In genomic region chr3:184335661-184336483, GRCh38 we compare ENCODE assay signal across 1 cellular context.
TF ChIP-seq lines count a peak whose summit lies in the region.

No MANE protein-coding gene starts in this region.

TF ChIP-seq in K562, 482 proteins besides CTCF, POLR2A, EP300 and RAD21 (continued from another document and continues in another):
- TF ChIP-seq E2F1 (CRISPR knock-in tag; IDR thresholded peaks at IDR 0.05) = no peak
- TF ChIP-seq POLR2G (IDR thresholded peaks at IDR 0.05; ENCODE audit: low read depth, low read length) = peak; percentile 93
- TF ChIP-seq CUX1 (CRISPR knock-in tag; IDR thresholded peaks at IDR 0.05) = no peak
- 0 out of 2 replicates have a peak, but pooled peaks have one; percentile 9 for TF ChIP-seq SOX6 (IDR thresholded peaks at IDR 0.05)
- TF ChIP-seq CTBP1 (IDR thresholded peaks at IDR 0.05; ENCODE audit: borderline replicate concordance) = peak; percentile 40; the same call in 1 of the 2 replicates
- TF ChIP-seq NCOR1 (IDR thresholded peaks at IDR 0.05) = 0 out of 2 replicates have a peak, but pooled peaks have one; percentile 26
- TF ChIP-seq ZBTB17 (CRISPR knock-in tag; IDR thresholded peaks at IDR 0.05) = 0 out of 2 replicates have a peak, but pooled peaks have one; percentile 38
- peak; percentile 90 for TF ChIP-seq KLF13 (tag; IDR thresholded peaks at IDR 0.05; ENCODE audit: borderline replicate concordance, low read depth)
- peak; percentile 79 for TF ChIP-seq CXXC5 (CRISPR knock-in tag; IDR thresholded peaks at IDR 0.05)
- 0 out of 2 replicates have a peak, but pooled peaks have one; percentile 9 for TF ChIP-seq ZNF740 (CRISPR knock-in tag; IDR thresholded peaks at IDR 0.05)
- TF ChIP-seq ZNF740 (tag; IDR thresholded peaks at IDR 0.05) = no peak
- peak; percentile 96 for TF ChIP-seq ATF7 (IDR thresholded peaks at IDR 0.05)
- 0 out of 2 replicates have a peak, but pooled peaks have one; percentile 50 for TF ChIP-seq REST (CRISPR knock-in tag; IDR thresholded peaks at IDR 0.05; ENCODE audit: low read depth)
- peak; percentile 65 for TF ChIP-seq RB1 (IDR thresholded peaks at IDR 0.05; ENCODE audit: low read depth)
- TF ChIP-seq XRCC3 (IDR thresholded peaks at IDR 0.05) = no peak
- TF ChIP-seq PKNOX1 (IDR thresholded peaks at IDR 0.05) = 0 out of 2 replicates have a peak, but pooled peaks have one; percentile 15
- 0 out of 2 replicates have a peak, but pooled peaks have one; percentile 33 for TF ChIP-seq KAT7 (CRISPR knock-in tag; IDR thresholded peaks at IDR 0.05; ENCODE audit: borderline replicate concordance)
- TF ChIP-seq THRB (CRISPR knock-in tag; conservative IDR thresholded peaks at IDR 0.05) = 0 out of 2 replicates have a peak, but pooled peaks have one; percentile 32
- TF ChIP-seq SIX5 (IDR thresholded peaks at IDR 0.05; ENCODE audit: borderline replicate concordance in 1 of 2, insufficient read depth in 1 of 2, low read depth in 1 of 2, low read length in 2 of 2) = no peak
- TF ChIP-seq YY1 (IDR thresholded peaks at IDR 0.05; ENCODE audit: borderline replicate concordance in 1 of 3, control insufficient read depth in 1 of 3, extremely low read depth in 1 of 3, insufficient read depth in 3 of 3, insufficient read length in 1 of 3, insufficient replicate concordance in 2 of 3, low read depth in 1 of 3, low read length in 2 of 3) = peak in 1 of 3 experiments; percentile 47
- peak; percentile 92 for TF ChIP-seq ZFX (CRISPR knock-in tag; IDR thresholded peaks at IDR 0.05)
- peak in 1 of 2 experiments; percentile 33; a peak in 1 of 4 replicates for TF ChIP-seq FOXK2 (conservative IDR thresholded peaks at IDR 0.05 in 1 of 2, IDR thresholded peaks at IDR 0.05 in 1 of 2; ENCODE audit: low read depth in 2 of 2)
- TF ChIP-seq CHD1 (IDR thresholded peaks at IDR 0.05; ENCODE audit: low read length) = peak; percentile 51
- peak; percentile 59 for TF ChIP-seq TFAP4 (CRISPR knock-in tag; IDR thresholded peaks at IDR 0.05; ENCODE audit: borderline replicate concordance)
- TF ChIP-seq SUPT5H (IDR thresholded peaks at IDR 0.05) = peak; percentile 89
- TF ChIP-seq U2AF1 (optimal IDR thresholded peaks at IDR 0.05; ENCODE audit: low read depth, low read length) = peak; percentile 75
- TF ChIP-seq KDM5B (IDR thresholded peaks at IDR 0.05; ENCODE audit: insufficient replicate concordance, low read depth, low read length) = peak; percentile 55
- peak; percentile 54; the same call in 1 of the 2 replicates for TF ChIP-seq MYNN (IDR thresholded peaks at IDR 0.05)
- TF ChIP-seq MYNN (CRISPR knock-in tag; IDR thresholded peaks at IDR 0.05) = no peak
- peak; percentile 57; the same call in 1 of the 2 replicates for TF ChIP-seq CREB3L1 (IDR thresholded peaks at IDR 0.05; ENCODE audit: borderline replicate concordance, low read depth)
- TF ChIP-seq JUN (IDR thresholded peaks at IDR 0.05; ENCODE audit: borderline replicate concordance, low read depth, low read length) = peak; percentile 65; the same call in 1 of the 2 replicates
- peak; percentile 78; the same call in 1 of the 2 replicates for TF ChIP-seq JUN (CRISPR knock-in tag; IDR thresholded peaks at IDR 0.05; ENCODE audit: borderline replicate concordance)
- peak; percentile 90 for TF ChIP-seq ZBTB12 (CRISPR knock-in tag; IDR thresholded peaks at IDR 0.05)
- peak; percentile 76; the same call in 1 of the 2 replicates for TF ChIP-seq PHF8 (IDR thresholded peaks at IDR 0.05; ENCODE audit: borderline replicate concordance, low read length)
- TF ChIP-seq THAP12 (CRISPR knock-in tag; IDR thresholded peaks at IDR 0.05) = peak; percentile 24; the same call in 1 of the 2 replicates
